In the genomic region with DNA sequence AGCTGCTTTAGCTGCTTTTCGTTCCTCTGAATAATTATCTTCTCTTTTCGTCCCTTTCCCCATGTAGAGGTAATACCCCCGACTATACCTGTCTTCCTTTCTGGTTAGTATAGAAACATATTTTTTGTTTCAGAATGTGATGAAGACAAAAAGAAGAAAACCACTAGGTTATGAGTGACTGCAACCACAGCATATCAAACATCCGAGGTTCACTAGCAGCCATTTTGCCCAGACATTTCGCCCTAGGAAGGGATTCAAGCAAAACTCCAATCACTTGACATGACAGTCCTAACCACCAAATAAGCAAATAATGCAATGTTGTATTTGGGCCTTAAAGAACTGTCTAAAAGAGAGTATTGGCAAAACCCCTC, we compare ENCODE assay signal across 10 cellular contexts. TPM values are rescaled to one million over a fixed set of nuclear protein-coding genes. Genes with fewer than 3 reads are reported as not detected.
DNase-seq lines count a peak whose midpoint lies in the region; ATAC-seq and TF ChIP-seq lines count a peak whose summit lies in the region.
"Had no signal": no experiment of that assay in that cellular context is flagged by ENCODE, and none has a peak within 500 bp of the region (broad histone marks: within the 10 kb centered on the region; RNA-seq: fewer than 3 reads in every experiment).

No MANE protein-coding gene starts in this region.

- no peaks in the 10 kb centered on the region for H3K27me3 ChIP-seq in AG04450 (ENCODE audit: control insufficient read depth, insufficient read depth, low read length)

- peaks cover 87% of the 10 kb centered on the region for H3K36me3 Mint-ChIP-seq in activated T-helper 2 cell treated with anti-CD3 and anti-CD28 coated beads, Interferon-gamma antibody, Interleukin-2, Interleukin-4, amounts not matched to agents 10 μg/mL and 5 μg/mL and 100 μg/mL, durations not matched to agents 14 hours and 24 hours and 36 hours (ENCODE audit: low read depth)
- H3K36me3 Mint-ChIP-seq in mesothelial cell of epicardium, result peaks cover 20% of the 10 kb centered on the region

- peak overlapping the region; percentile 54 for H3K4me3 Mint-ChIP-seq in activated T-helper 2 cell treated with anti-CD3 and anti-CD28 coated beads, Interferon-gamma antibody, Interleukin-2, Interleukin-4, amounts not matched to agents 10 μg/mL and 5 μg/mL and 100 μg/mL, durations not matched to agents 14 hours and 24 hours and 36 hours (ENCODE audit: low read depth)
- no peak overlapping the region for H3K4me3 Mint-ChIP-seq in mesothelial cell of epicardium

- intact Hi-C loops in activated T-helper 2 cell treated with anti-CD3 and anti-CD28 coated beads, Interferon-gamma antibody, Interleukin-2, Interleukin-4, amounts not matched to agents 10 μg/mL and 5 μg/mL and 100 μg/mL, durations not matched to agents 14 hours and 24 hours and 36 hours (cut with micrococcal nuclease), result no loop called here

- peaks cover 79% of the 10 kb centered on the region for H3K4me1 Mint-ChIP-seq in activated T-helper 2 cell treated with anti-CD3 and anti-CD28 coated beads, Interferon-gamma antibody, Interleukin-2, Interleukin-4, amounts not matched to agents 10 μg/mL and 5 μg/mL and 100 μg/mL, durations not matched to agents 14 hours and 24 hours and 36 hours (ENCODE audit: low read depth)
- peaks cover 65% of the 10 kb centered on the region for H3K4me1 Mint-ChIP-seq in mesothelial cell of epicardium

- TF ChIP-seq CTCF in AG04450 (IDR thresholded peaks at IDR 0.05; ENCODE audit: low read depth, low read length), result no peak
- TF ChIP-seq CTCF in mesothelial cell of epicardium (IDR thresholded peaks at IDR 0.05; ENCODE audit: unreplicated experiment), result no peak

- no peaks in the 10 kb centered on the region for H3K9me3 Mint-ChIP-seq in activated T-helper 2 cell treated with anti-CD3 and anti-CD28 coated beads, Interferon-gamma antibody, Interleukin-2, Interleukin-4, amounts not matched to agents 10 μg/mL and 5 μg/mL and 100 μg/mL, durations not matched to agents 14 hours and 24 hours and 36 hours
- H3K9me3 Mint-ChIP-seq in mesothelial cell of epicardium, result no peaks in the 10 kb centered on the region

- CTCF ChIA-PET in AG04450 (lab: Charles Lee), result interaction anchor here (0.8 to 2.1 kb wide), 7 partner anchors 8 to 279 kb away, joined by 3 to 23 read pairs (median 8); no protein-coding TSS in a partner anchor

- POLR2A ChIA-PET in AG04450 (lab: Yijun Ruan, JAX), result interaction anchor here (0.8 to 3.0 kb wide), 4 partner anchors 9 to 22 kb away, joined by 3 to 16 read pairs (median 6); partner anchors contain the start of genes MGME1 and SNX5

- no peaks in the 10 kb centered on the region for H3K9me3 ChIP-seq in AG04450 (ENCODE audit: control insufficient read depth, insufficient read depth, low read length)

- peak overlapping the region; percentile 71 for H3K27ac ChIP-seq in AG04450 (ENCODE audit: low read depth, low read length)

- peak overlapping the region; percentile 88 for H3K27ac Mint-ChIP-seq in activated T-helper 2 cell treated with anti-CD3 and anti-CD28 coated beads, Interferon-gamma antibody, Interleukin-2, Interleukin-4, amounts not matched to agents 10 μg/mL and 5 μg/mL and 100 μg/mL, durations not matched to agents 14 hours and 24 hours and 36 hours
- H3K27ac Mint-ChIP-seq in mesothelial cell of epicardium, result peak overlapping the region; percentile 79

- ATAC-seq in GM21390 (IDR thresholded peaks at IDR 0.05; ENCODE audit: unreplicated experiment), result peak; percentile 40

- no peaks in the 10 kb centered on the region for H3K27me3 Mint-ChIP-seq in activated T-helper 2 cell treated with anti-CD3 and anti-CD28 coated beads, Interferon-gamma antibody, Interleukin-2, Interleukin-4, amounts not matched to agents 10 μg/mL and 5 μg/mL and 100 μg/mL, durations not matched to agents 14 hours and 24 hours and 36 hours (ENCODE audit: low read depth)
- H3K27me3 Mint-ChIP-seq in mesothelial cell of epicardium (ENCODE audit: low read depth), result no peaks in the 10 kb centered on the region

- DNase-seq in AG04450 (ENCODE audit: low read depth, low spot score), result no peak
- DNase-seq in activated T-helper 2 cell treated with anti-CD3 and anti-CD28 coated beads, Interferon-gamma antibody, Interleukin-2, Interleukin-4, amounts not matched to agents 10 μg/mL and 5 μg/mL and 100 μg/mL, durations not matched to agents 14 hours and 24 hours and 36 hours (ENCODE audit: low spot score), result no peak
- no peak for DNase-seq in mesothelial cell of epicardium (ENCODE audit: low spot score in 2 of 2, unreplicated experiment in 2 of 2)
- no peak for DNase-seq in H4 (ENCODE audit: low spot score)
- DNase-seq in iPS-NIHi7 (ENCODE audit: extremely low spot score), result no peak
- DNase-seq in AG08396 (ENCODE audit: low spot score), result no peak
- DNase-seq in stimulated activated naive CD4-positive, alpha-beta T cell (lab: John Stamatoyannopoulos, UW), result no peak
- DNase-seq: activated effector memory CD4-positive, alpha-beta T cell treated with Interleukin-2 at 50 U/mL for 16 hours; NCI-H510A had no signal

- H3K4me3 ChIP-seq in AG04450 (ENCODE audit: low read depth, low read length), result no peak overlapping the region

RNA-seq across cellular contexts. Expression of gene SNX5, which starts 9.4 kb away (rescaled TPM):
- 109 and 150 TPM in 2 replicates for polyA plus RNA-seq in AG04450 (2011; rRNA removed)
- polyA minus RNA-seq in AG04450 (2011; rRNA and poly(A)+ RNA removed), result 96.3 and 104 TPM in 2 replicates
- total RNA-seq in activated T-helper 2 cell treated with anti-CD3 and anti-CD28 coated beads, Interferon-gamma antibody, Interleukin-2, Interleukin-4, amounts not matched to agents 10 μg/mL and 5 μg/mL and 100 μg/mL, durations not matched to agents 14 hours and 24 hours and 36 hours, result 225 and 231 TPM in 2 replicates
- total RNA-seq in mesothelial cell of epicardium, result 130 to 134 TPM (median 133 TPM) in 3 replicates
- 85.0 and 114 TPM in 2 replicates for total RNA-seq in H4 (2014; rRNA removed; shearing (Covaris generic))

RNA-seq across cellular contexts. Expression of gene MGME1, which starts 9.6 kb away (rescaled TPM):
- polyA plus RNA-seq in AG04450 (2011; rRNA removed), result 9.9 and 13.5 TPM in 2 replicates
- 8.7 and 11.0 TPM in 2 replicates for polyA minus RNA-seq in AG04450 (2011; rRNA and poly(A)+ RNA removed)
- total RNA-seq in activated T-helper 2 cell treated with anti-CD3 and anti-CD28 coated beads, Interferon-gamma antibody, Interleukin-2, Interleukin-4, amounts not matched to agents 10 μg/mL and 5 μg/mL and 100 μg/mL, durations not matched to agents 14 hours and 24 hours and 36 hours, result 30.0 and 33.0 TPM in 2 replicates
- 25.0 to 26.7 TPM (median 25.7 TPM) in 3 replicates for total RNA-seq in mesothelial cell of epicardium
- total RNA-seq in H4 (2014; rRNA removed; shearing (Covaris generic)), result 9.5 and 12.0 TPM in 2 replicates
